In genomic region chr12:18752947-18753346, GRCh38 we compare ENCODE assay signal across 20 cellular contexts. TPM values are rescaled to one million over a fixed set of nuclear protein-coding genes. Genes with fewer than 3 reads are reported as not detected.
DNase-seq lines count a peak whose midpoint lies in the region; ATAC-seq and TF ChIP-seq lines count a peak whose summit lies in the region.
"Had no signal": no experiment of that assay in that cellular context is flagged by ENCODE, and none has a peak within 500 bp of the region (broad histone marks: within the 10 kb centered on the region; RNA-seq: fewer than 3 reads in every experiment).

No MANE protein-coding gene starts in this region.

- H3K9ac ChIP-seq in HUES64 (ENCODE audit: low read depth, low read length) (peak overlapping the region; percentile 69), endodermal cell (ENCODE audit: extremely low read depth, low read length, poor library complexity, severe bottlenecking) (peak overlapping the region; percentile 54)

- 13% methylated on average over 1 of the region's 1 CpG for WGBS in HUES64
- WGBS in endodermal cell (ENCODE audit: insufficient coverage in 1 of 2, insufficient read length in 1 of 2), 2 experiments = 3% methylated on average over 1 of the region's 1 CpG; no CpG with 5 or more reads in 1 of the 2 experiments

- CTCF ChIA-PET in AG04450 (lab: Charles Lee) = interaction anchor here (0.7 to 1.2 kb wide), 2 partner anchors 430 to 433 kb away, joined by 3 to 4 read pairs; no protein-coding TSS in a partner anchor

- H3K4me1 ChIP-seq in HUES64 (ENCODE audit: insufficient read depth, low read length) (peaks cover 64% of the 10 kb centered on the region), endodermal cell (ENCODE audit: control insufficient read depth, insufficient read depth, low read length) (peaks cover 26% of the 10 kb centered on the region)
- no peaks in the 10 kb centered on the region for H3K4me1 ChIP-seq in effector memory CD4-positive, alpha-beta T cell (ENCODE audit: control insufficient read depth, insufficient read depth, low read length, poor library complexity, severe bottlenecking)
- H3K4me1 ChIP-seq: prostate gland, uterus had no signal

- no peak for DNase-seq in AG04450 (ENCODE audit: low read depth, low spot score)
- peak; percentile 91 for DNase-seq in endodermal cell
- DNase-seq in effector memory CD4-positive, alpha-beta T cell = no peak
- DNase-seq in activated CD4-positive, alpha-beta T cell treated with anti-CD3 and anti-CD28 coated beads, Interleukin-2, amount 10 ng/mL, durations not matched to agents 24 days and 14 days = no peak
- no peak for DNase-seq in central memory CD4-positive, alpha-beta T cell
- DNase-seq: activated CD8-positive, alpha-beta memory T cell treated with anti-CD3 and anti-CD28 coated beads, Interleukin-2, amount 50 U/mL, for 48 hours; activated naive CD4-positive, alpha-beta T cell treated with Interleukin-2 at 50 U/mL for 16 hours; dermis blood vessel endothelial cell; esophagus squamous epithelium; NCI-H1436; NK-92 treated with Interleukin-12 subunit alpha and Interleukin-12 subunit beta, amount 100 ng/mL, for 24 hours; stimulated activated naive CD8-positive, alpha-beta T cell treated with anti-CD3 and anti-CD28 coated beads, Interleukin-15, amount 100 ng/mL, for 72 hours; T-helper 2 cell had no signal

- H3K4me3 ChIP-seq in AG04450 (ENCODE audit: low read depth, low read length) (no peak overlapping the region), HUES64 (ENCODE audit: low read length) (peak overlapping the region; percentile 19; the same call in 1 of the 2 replicates), endodermal cell (ENCODE audit: low read length) (peak overlapping the region; percentile 65)
- H3K4me3 ChIP-seq in effector memory CD4-positive, alpha-beta T cell (ENCODE audit: insufficient read depth, low read depth, low read length, poor library complexity, severe bottlenecking) = no peak overlapping the region
- H3K4me3 ChIP-seq: prostate gland, uterus had no signal

- H3K36me3 Mint-ChIP-seq in endodermal cell (ENCODE audit: low read depth) (no peaks in the 10 kb centered on the region), nephron (ENCODE audit: low read depth) (no peaks in the 10 kb centered on the region)
- H3K36me3 Mint-ChIP-seq in activated CD4-positive, alpha-beta T cell treated with anti-CD3 and anti-CD28 coated beads, Interleukin-2, amount 10 ng/mL, durations not matched to agents 24 days and 14 days (ENCODE audit: low read depth) = no peaks in the 10 kb centered on the region

- intact Hi-C loops in activated CD4-positive, alpha-beta T cell treated with anti-CD3 and anti-CD28 coated beads, Interleukin-2, amount 10 ng/mL, durations not matched to agents 24 days and 14 days (cut with micrococcal nuclease) = no loop called here

- peak overlapping the region; percentile 96 for H3K27ac Mint-ChIP-seq in endodermal cell
- H3K27ac Mint-ChIP-seq in nephron = peak overlapping the region; percentile 66 to 77 (median 67)
- no peak overlapping the region for H3K27ac Mint-ChIP-seq in activated CD4-positive, alpha-beta T cell treated with anti-CD3 and anti-CD28 coated beads, Interleukin-2, amount 10 ng/mL, durations not matched to agents 24 days and 14 days

- ATAC-seq in HG03565 (IDR thresholded peaks at IDR 0.05; ENCODE audit: unreplicated experiment) = no peak
- ATAC-seq: activated CD4-positive, CD25-positive, alpha-beta regulatory T cell treated with anti-CD3 and anti-CD28 coated beads, Interleukin-2, amount 50 U/mL, for 24 hours; stimulated activated naive CD8-positive, alpha-beta T cell treated with anti-CD3 and anti-CD28 coated beads, Interleukin-15, amount 100 ng/mL, for 72 hours had no signal

- H3K27me3 ChIP-seq in AG04450 (ENCODE audit: control insufficient read depth, insufficient read depth, low read length) (no peaks in the 10 kb centered on the region), HUES64 (ENCODE audit: insufficient read depth, low read length) (no peaks in the 10 kb centered on the region), endodermal cell (ENCODE audit: control insufficient read depth, insufficient read depth, low read length, poor library complexity, severe bottlenecking) (no peaks in the 10 kb centered on the region)
- H3K27me3 ChIP-seq in effector memory CD4-positive, alpha-beta T cell (replicated peaks; ENCODE audit: control insufficient read depth, insufficient read depth, low read length, poor library complexity, severe bottlenecking) = no peaks in the 10 kb centered on the region
- H3K27me3 ChIP-seq: esophagus squamous epithelium, uterus had no signal

- H3K4me3 Mint-ChIP-seq in endodermal cell (peak overlapping the region; percentile 45), nephron (no peak overlapping the region)
- no peak overlapping the region for H3K4me3 Mint-ChIP-seq in activated CD4-positive, alpha-beta T cell treated with anti-CD3 and anti-CD28 coated beads, Interleukin-2, amount 10 ng/mL, durations not matched to agents 24 days and 14 days
- H3K4me3 Mint-ChIP-seq: stimulated activated naive CD8-positive, alpha-beta T cell treated with anti-CD3 and anti-CD28 coated beads, Interleukin-15, amount 100 ng/mL, for 72 hours had no signal

- no peak for TF ChIP-seq CTCF in AG04450 (IDR thresholded peaks at IDR 0.05; ENCODE audit: low read depth, low read length)
- TF ChIP-seq CTCF in endodermal cell (conservative IDR thresholded peaks at IDR 0.05) = no peak
- no peak for TF ChIP-seq CTCF in nephron (IDR thresholded peaks at IDR 0.05; ENCODE audit: unreplicated experiment in 3 of 3)

- H3K9me3 ChIP-seq in AG04450 (ENCODE audit: control insufficient read depth, insufficient read depth, low read length) = no peaks in the 10 kb centered on the region
- H3K9me3 ChIP-seq in HUES64 (ENCODE audit: insufficient read depth, low read depth, low read length) = no peaks in the 10 kb centered on the region
- H3K9me3 ChIP-seq in endodermal cell (ENCODE audit: control insufficient read depth, low read length) = no peaks in the 10 kb centered on the region
- H3K9me3 ChIP-seq in effector memory CD4-positive, alpha-beta T cell (ENCODE audit: control insufficient read depth, low read length) = no peaks in the 10 kb centered on the region
- H3K9me3 ChIP-seq: esophagus squamous epithelium, prostate gland, uterus had no signal

- peaks cover 71% of the 10 kb centered on the region for H3K4me1 Mint-ChIP-seq in endodermal cell
- H3K4me1 Mint-ChIP-seq in nephron = peaks cover 23% of the 10 kb centered on the region
- H3K4me1 Mint-ChIP-seq in activated CD4-positive, alpha-beta T cell treated with anti-CD3 and anti-CD28 coated beads, Interleukin-2, amount 10 ng/mL, durations not matched to agents 24 days and 14 days = no peaks in the 10 kb centered on the region
- H3K4me1 Mint-ChIP-seq: stimulated activated naive CD8-positive, alpha-beta T cell treated with anti-CD3 and anti-CD28 coated beads, Interleukin-15, amount 100 ng/mL, for 72 hours had no signal

- H3K27me3 Mint-ChIP-seq in endodermal cell (ENCODE audit: insufficient read depth) (no peaks in the 10 kb centered on the region), nephron (ENCODE audit: low read depth) (no peaks in the 10 kb centered on the region)
- H3K27me3 Mint-ChIP-seq in activated CD4-positive, alpha-beta T cell treated with anti-CD3 and anti-CD28 coated beads, Interleukin-2, amount 10 ng/mL, durations not matched to agents 24 days and 14 days = no peaks in the 10 kb centered on the region
- H3K27me3 Mint-ChIP-seq: stimulated activated naive CD8-positive, alpha-beta T cell treated with anti-CD3 and anti-CD28 coated beads, Interleukin-15, amount 100 ng/mL, for 72 hours had no signal

- H3K9me3 Mint-ChIP-seq in endodermal cell (no peaks in the 10 kb centered on the region), nephron (no peaks in the 10 kb centered on the region)
- no peaks in the 10 kb centered on the region for H3K9me3 Mint-ChIP-seq in activated CD4-positive, alpha-beta T cell treated with anti-CD3 and anti-CD28 coated beads, Interleukin-2, amount 10 ng/mL, durations not matched to agents 24 days and 14 days
- H3K9me3 Mint-ChIP-seq: stimulated activated naive CD8-positive, alpha-beta T cell treated with anti-CD3 and anti-CD28 coated beads, Interleukin-15, amount 100 ng/mL, for 72 hours had no signal

- POLR2A ChIA-PET in AG04450 (lab: Yijun Ruan, JAX) = interaction anchor here (0.6 to 0.7 kb wide), 2 partner anchors 52 to 429 kb away, joined by 3 to 9 read pairs; no protein-coding TSS in a partner anchor

- no peaks in the 10 kb centered on the region for H3K36me3 ChIP-seq in HUES64 (ENCODE audit: insufficient read depth, low read length)
- H3K36me3 ChIP-seq in endodermal cell (ENCODE audit: control insufficient read depth, insufficient read depth, low read length) = no peaks in the 10 kb centered on the region
- no peaks in the 10 kb centered on the region for H3K36me3 ChIP-seq in effector memory CD4-positive, alpha-beta T cell (ENCODE audit: control insufficient read depth, insufficient read depth, low read length)
- H3K36me3 ChIP-seq: esophagus squamous epithelium, prostate gland, uterus had no signal

- H3K27ac ChIP-seq in AG04450 (ENCODE audit: low read depth, low read length) (peak overlapping the region; percentile 12), HUES64 (ENCODE audit: low read depth, low read length) (peak overlapping the region; percentile 97), endodermal cell (ENCODE audit: low read depth, low read length) (peak overlapping the region; percentile 14)
- H3K27ac ChIP-seq in effector memory CD4-positive, alpha-beta T cell (ENCODE audit: insufficient read depth, low read length, poor library complexity, severe bottlenecking) = no peak overlapping the region
- H3K27ac ChIP-seq: prostate gland, uterus had no signal

RNA-seq across cellular contexts. Expression of gene CAPZA3, which starts 15.0 kb away (rescaled TPM):
- polyA plus RNA-seq in AG04450 (2011; rRNA removed) = not detected in 2 replicates
- polyA minus RNA-seq in AG04450 (2011; rRNA and poly(A)+ RNA removed) = not detected in 2 replicates
- not detected for polyA plus RNA-seq in HUES64 (2013, experiment 1 of 2)
- polyA plus RNA-seq in HUES64 (2013, experiment 2 of 2) = not detected
- not detected for total RNA-seq in endodermal cell
- polyA plus RNA-seq in endodermal cell (2013, experiment 1 of 2) = not detected
- polyA plus RNA-seq in endodermal cell (2013, experiment 2 of 2) = not detected
- not detected in 2 replicates for total RNA-seq in activated CD4-positive, alpha-beta T cell treated with anti-CD3 and anti-CD28 coated beads, Interleukin-2, amount 10 ng/mL, durations not matched to agents 24 days and 14 days
- total RNA-seq: dermis blood vessel endothelial cell, esophagus squamous epithelium had no signal

RNA-seq across cellular contexts. Expression of gene PLCZ1, which starts 15.1 kb away (rescaled TPM):
- polyA plus RNA-seq in AG04450 (2011; rRNA removed) = not detected in 2 replicates
- polyA minus RNA-seq in AG04450 (2011; rRNA and poly(A)+ RNA removed) = 0.13 TPM in 1 of 2 replicates, not detected in the other
- polyA plus RNA-seq in HUES64 (2013, experiment 1 of 2) = not detected
- polyA plus RNA-seq in HUES64 (2013, experiment 2 of 2) = not detected
- total RNA-seq in endodermal cell = not detected
- not detected for polyA plus RNA-seq in endodermal cell (2013, experiment 1 of 2)
- not detected for polyA plus RNA-seq in endodermal cell (2013, experiment 2 of 2)
- total RNA-seq in activated CD4-positive, alpha-beta T cell treated with anti-CD3 and anti-CD28 coated beads, Interleukin-2, amount 10 ng/mL, durations not matched to agents 24 days and 14 days = not detected in 2 replicates
- total RNA-seq: dermis blood vessel endothelial cell, esophagus squamous epithelium, left lobe of liver, uterus had no signal

Comparison
In these comparisons a context has a peak if more than half of its experiments do, and no peak if none do; other contexts are left out.
1. H3K4me3 ChIP-seq: peak in HUES64 (single experiment) and endodermal cell (single experiment); none in AG04450 (single experiment) and effector memory CD4-positive, alpha-beta T cell (single experiment).